9 cellular contexts compared by ENCODE assay signal in genomic region chr17:7042507-7043194, GRCh38. TPM values are rescaled to one million over a fixed set of nuclear protein-coding genes. Genes with fewer than 3 reads are reported as not detected.
DNase-seq lines count a peak whose midpoint lies in the region; ATAC-seq lines count a peak whose summit lies in the region.
"Had no signal": no experiment of that assay in that cellular context is flagged by ENCODE, and none has a peak within 500 bp of the region (broad histone marks: within the 10 kb centered on the region; RNA-seq: fewer than 3 reads in every experiment).

No MANE protein-coding gene starts in this region.

- H3K9me3 ChIP-seq in ES-I3 (ENCODE audit: control insufficient read depth, insufficient read depth, low read length), result no peaks in the 10 kb centered on the region

- peak; percentile 81 for DNase-seq in activated CD8-positive, alpha-beta memory T cell treated with anti-CD3 and anti-CD28 coated beads, Interleukin-2, amount 50 U/mL, for 48 hours
- DNase-seq in germinal center (ENCODE audit: low spot score) (peak; percentile 59), sciatic nerve (ENCODE audit: low spot score) (no peak), NCI-H187 treated with DMSO at 0.1 percent for 48 hours (lab: John Stamatoyannopoulos, UW) (no peak), GM19240 (ENCODE audit: insufficient read length, low spot score) (no peak), H4 (ENCODE audit: low spot score) (no peak)

- peaks cover 11% of the 10 kb centered on the region; the same call in 1 of the 2 replicates for H3K4me1 ChIP-seq in ES-I3 (ENCODE audit: insufficient read depth, low read length)

- peak; percentile 23 for ATAC-seq in sciatic nerve
- ATAC-seq in HG02852 (IDR thresholded peaks at IDR 0.05; ENCODE audit: unreplicated experiment), result no peak

- peak overlapping the region; percentile 49; the same call in 1 of the 2 replicates for H3K9ac ChIP-seq in ES-I3 (ENCODE audit: low read depth, low read length)

- H3K36me3 ChIP-seq in ES-I3 (ENCODE audit: insufficient read depth, low read length), result no peaks in the 10 kb centered on the region

- intact Hi-C loops in sciatic nerve (cut with DNase I), result no loop called here

RNA-seq across cellular contexts. Expression of gene SLC16A11, which starts 1.2 kb away (rescaled TPM):
- total RNA-seq in sciatic nerve, result 0.89 TPM
- total RNA-seq in H4 (2014; rRNA removed; shearing (Covaris generic)), result not detected in 2 replicates
- total RNA-seq: renal cortical epithelial cell had no signal

RNA-seq across cellular contexts. Expression of gene SLC16A13, which starts 6.8 kb away (rescaled TPM):
- total RNA-seq in sciatic nerve, result 1.8 TPM
- total RNA-seq in H4 (2014; rRNA removed; shearing (Covaris generic)), result 0.77 TPM in 1 of 2 replicates, not detected in the other

RNA-seq across cellular contexts. Expression of gene BCL6B, which starts 19.8 kb away (rescaled TPM):
- total RNA-seq in sciatic nerve, result 24.5 TPM
- total RNA-seq in H4 (2014; rRNA removed; shearing (Covaris generic)), result not detected in 2 replicates

RNA-seq across cellular contexts. Expression of gene RNASEK, which starts 30.2 kb away (rescaled TPM):
- total RNA-seq in sciatic nerve, result 152 TPM
- 166 and 188 TPM in 2 replicates for total RNA-seq in H4 (2014; rRNA removed; shearing (Covaris generic))

RNA-seq across cellular contexts. Expression of gene CLEC10A, which starts 37.4 kb away (rescaled TPM):
- total RNA-seq in sciatic nerve, result 14.7 TPM
- total RNA-seq in H4 (2014; rRNA removed; shearing (Covaris generic)), result not detected in 2 replicates
- total RNA-seq: renal cortical epithelial cell had no signal

Comparison
In these comparisons a context has a peak if more than half of its experiments do, and no peak if none do; other contexts are left out.
1. DNase-seq: peak in activated CD8-positive, alpha-beta memory T cell treated with anti-CD3 and anti-CD28 coated beads, Interleukin-2, amount 50 U/mL, for 48 hours (single experiment) and germinal center (single experiment); none in sciatic nerve (single experiment), NCI-H187 treated with DMSO at 0.1 percent for 48 hours (single experiment), GM19240 (single experiment) and H4 (single experiment).
2. RNA of gene BCL6B, which starts 19.8 kb away (total RNA-seq): 24.5 TPM in sciatic nerve (single experiment); not detected in H4; every median in the first group is over 10 times any median in the second.